Comparison of ENCODE assay signal across 1 cellular context in the genomic region with DNA sequence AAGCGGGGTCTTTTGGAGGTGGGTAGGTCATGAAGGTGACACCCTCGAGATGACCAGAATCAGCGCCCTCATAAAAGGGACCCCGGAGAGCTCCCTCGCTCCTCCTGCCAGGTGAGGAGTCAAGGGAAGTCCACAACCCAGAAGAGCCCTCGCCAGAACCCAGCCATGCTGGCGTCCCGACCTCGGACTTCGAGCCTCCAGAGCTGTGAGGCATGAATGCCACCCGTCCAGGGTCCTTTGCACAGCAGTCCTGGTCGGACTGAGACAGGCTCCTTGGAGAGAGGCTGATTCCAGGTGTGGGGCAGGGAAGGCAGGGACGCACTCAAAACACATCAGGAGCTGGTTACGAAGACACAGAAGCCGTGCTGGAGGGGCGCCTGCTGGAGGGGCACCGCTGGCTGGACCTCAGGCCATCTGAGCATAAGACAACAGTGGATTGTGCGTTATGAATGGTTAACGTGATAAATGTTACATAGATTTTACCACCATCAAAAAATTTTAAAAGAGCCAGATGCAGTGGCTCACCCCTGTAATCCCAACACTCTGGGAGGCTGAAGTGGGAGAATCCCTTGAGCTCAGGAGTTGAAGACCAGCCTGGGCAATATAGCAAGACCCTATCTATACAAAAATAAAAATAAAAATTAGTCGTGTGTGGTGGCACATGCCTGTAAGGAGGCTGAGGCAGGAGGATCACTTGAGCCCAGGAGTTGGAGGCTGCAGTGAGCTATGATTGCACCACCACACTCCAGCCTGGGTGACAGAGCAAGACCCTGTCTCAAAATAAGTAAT.
TF ChIP-seq lines count a peak whose summit lies in the region.

No MANE protein-coding gene starts in this region.

TF ChIP-seq in HepG2, 621 proteins besides CTCF, POLR2A, EP300 and RAD21 (continued from another document and continues in another):
- TF ChIP-seq, protein P1, sequence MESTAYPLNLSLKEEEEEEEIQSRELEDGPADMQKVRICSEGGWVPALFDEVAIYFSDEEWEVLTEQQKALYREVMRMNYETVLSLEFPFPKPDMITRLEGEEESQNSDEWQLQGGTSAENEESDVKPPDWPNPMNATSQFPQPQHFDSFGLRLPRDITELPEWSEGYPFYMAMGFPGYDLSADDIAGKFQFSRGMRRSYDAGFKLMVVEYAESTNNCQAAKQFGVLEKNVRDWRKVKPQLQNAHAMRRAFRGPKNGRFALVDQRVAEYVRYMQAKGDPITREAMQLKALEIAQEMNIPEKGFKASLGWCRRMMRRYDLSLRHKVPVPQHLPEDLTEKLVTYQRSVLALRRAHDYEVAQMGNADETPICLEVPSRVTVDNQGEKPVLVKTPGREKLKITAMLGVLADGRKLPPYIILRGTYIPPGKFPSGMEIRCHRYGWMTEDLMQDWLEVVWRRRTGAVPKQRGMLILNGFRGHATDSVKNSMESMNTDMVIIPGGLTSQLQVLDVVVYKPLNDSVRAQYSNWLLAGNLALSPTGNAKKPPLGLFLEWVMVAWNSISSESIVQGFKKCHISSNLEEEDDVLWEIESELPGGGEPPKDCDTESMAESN (CRISPR knock-in tag; conservative IDR thresholded peaks at IDR 0.05) = no peak
- no peak for TF ChIP-seq FOXJ3 (CRISPR knock-in tag; IDR thresholded peaks at IDR 0.05; ENCODE audit: borderline replicate concordance)
- TF ChIP-seq KDM2A (CRISPR knock-in tag; IDR thresholded peaks at IDR 0.05; ENCODE audit: borderline replicate concordance, low read depth) = peak; percentile 41; the same call in 1 of the 2 replicates
- TF ChIP-seq TOPORS (CRISPR knock-in tag; IDR thresholded peaks at IDR 0.05) = no peak
- TF ChIP-seq, protein P2, sequence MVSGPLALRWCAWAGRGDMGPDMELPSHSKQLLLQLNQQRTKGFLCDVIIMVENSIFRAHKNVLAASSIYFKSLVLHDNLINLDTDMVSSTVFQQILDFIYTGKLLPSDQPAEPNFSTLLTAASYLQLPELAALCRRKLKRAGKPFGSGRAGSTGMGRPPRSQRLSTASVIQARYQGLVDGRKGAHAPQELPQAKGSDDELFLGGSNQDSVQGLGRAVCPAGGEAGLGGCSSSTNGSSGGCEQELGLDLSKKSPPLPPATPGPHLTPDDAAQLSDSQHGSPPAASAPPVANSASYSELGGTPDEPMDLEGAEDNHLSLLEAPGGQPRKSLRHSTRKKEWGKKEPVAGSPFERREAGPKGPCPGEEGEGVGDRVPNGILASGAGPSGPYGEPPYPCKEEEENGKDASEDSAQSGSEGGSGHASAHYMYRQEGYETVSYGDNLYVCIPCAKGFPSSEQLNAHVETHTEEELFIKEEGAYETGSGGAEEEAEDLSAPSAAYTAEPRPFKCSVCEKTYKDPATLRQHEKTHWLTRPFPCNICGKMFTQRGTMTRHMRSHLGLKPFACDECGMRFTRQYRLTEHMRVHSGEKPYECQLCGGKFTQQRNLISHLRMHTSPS (CRISPR knock-in tag; IDR thresholded peaks at IDR 0.05; ENCODE audit: low read depth) = peak; percentile 82
- TF ChIP-seq, protein P3, sequence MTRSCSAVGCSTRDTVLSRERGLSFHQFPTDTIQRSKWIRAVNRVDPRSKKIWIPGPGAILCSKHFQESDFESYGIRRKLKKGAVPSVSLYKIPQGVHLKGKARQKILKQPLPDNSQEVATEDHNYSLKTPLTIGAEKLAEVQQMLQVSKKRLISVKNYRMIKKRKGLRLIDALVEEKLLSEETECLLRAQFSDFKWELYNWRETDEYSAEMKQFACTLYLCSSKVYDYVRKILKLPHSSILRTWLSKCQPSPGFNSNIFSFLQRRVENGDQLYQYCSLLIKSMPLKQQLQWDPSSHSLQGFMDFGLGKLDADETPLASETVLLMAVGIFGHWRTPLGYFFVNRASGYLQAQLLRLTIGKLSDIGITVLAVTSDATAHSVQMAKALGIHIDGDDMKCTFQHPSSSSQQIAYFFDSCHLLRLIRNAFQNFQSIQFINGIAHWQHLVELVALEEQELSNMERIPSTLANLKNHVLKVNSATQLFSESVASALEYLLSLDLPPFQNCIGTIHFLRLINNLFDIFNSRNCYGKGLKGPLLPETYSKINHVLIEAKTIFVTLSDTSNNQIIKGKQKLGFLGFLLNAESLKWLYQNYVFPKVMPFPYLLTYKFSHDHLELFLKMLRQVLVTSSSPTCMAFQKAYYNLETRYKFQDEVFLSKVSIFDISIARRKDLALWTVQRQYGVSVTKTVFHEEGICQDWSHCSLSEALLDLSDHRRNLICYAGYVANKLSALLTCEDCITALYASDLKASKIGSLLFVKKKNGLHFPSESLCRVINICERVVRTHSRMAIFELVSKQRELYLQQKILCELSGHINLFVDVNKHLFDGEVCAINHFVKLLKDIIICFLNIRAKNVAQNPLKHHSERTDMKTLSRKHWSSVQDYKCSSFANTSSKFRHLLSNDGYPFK (CRISPR knock-in tag; IDR thresholded peaks at IDR 0.05; ENCODE audit: borderline replicate concordance) = no peak
- no peak for TF ChIP-seq FOXK1 (CRISPR knock-in tag; IDR thresholded peaks at IDR 0.05; ENCODE audit: borderline replicate concordance, low read depth)
- TF ChIP-seq THAP11 (CRISPR knock-in tag; IDR thresholded peaks at IDR 0.05) = no peak
- no peak for TF ChIP-seq MIER2 (CRISPR knock-in tag; IDR thresholded peaks at IDR 0.05)
- TF ChIP-seq ZNF83 (CRISPR knock-in tag; IDR thresholded peaks at IDR 0.05; ENCODE audit: borderline replicate concordance) = no peak
- TF ChIP-seq AKAP8 (CRISPR knock-in tag; IDR thresholded peaks at IDR 0.05) = no peak
- no peak for TF ChIP-seq CHD2 (IDR thresholded peaks at IDR 0.05; ENCODE audit: low read depth, low read length)
- TF ChIP-seq, protein P4, sequence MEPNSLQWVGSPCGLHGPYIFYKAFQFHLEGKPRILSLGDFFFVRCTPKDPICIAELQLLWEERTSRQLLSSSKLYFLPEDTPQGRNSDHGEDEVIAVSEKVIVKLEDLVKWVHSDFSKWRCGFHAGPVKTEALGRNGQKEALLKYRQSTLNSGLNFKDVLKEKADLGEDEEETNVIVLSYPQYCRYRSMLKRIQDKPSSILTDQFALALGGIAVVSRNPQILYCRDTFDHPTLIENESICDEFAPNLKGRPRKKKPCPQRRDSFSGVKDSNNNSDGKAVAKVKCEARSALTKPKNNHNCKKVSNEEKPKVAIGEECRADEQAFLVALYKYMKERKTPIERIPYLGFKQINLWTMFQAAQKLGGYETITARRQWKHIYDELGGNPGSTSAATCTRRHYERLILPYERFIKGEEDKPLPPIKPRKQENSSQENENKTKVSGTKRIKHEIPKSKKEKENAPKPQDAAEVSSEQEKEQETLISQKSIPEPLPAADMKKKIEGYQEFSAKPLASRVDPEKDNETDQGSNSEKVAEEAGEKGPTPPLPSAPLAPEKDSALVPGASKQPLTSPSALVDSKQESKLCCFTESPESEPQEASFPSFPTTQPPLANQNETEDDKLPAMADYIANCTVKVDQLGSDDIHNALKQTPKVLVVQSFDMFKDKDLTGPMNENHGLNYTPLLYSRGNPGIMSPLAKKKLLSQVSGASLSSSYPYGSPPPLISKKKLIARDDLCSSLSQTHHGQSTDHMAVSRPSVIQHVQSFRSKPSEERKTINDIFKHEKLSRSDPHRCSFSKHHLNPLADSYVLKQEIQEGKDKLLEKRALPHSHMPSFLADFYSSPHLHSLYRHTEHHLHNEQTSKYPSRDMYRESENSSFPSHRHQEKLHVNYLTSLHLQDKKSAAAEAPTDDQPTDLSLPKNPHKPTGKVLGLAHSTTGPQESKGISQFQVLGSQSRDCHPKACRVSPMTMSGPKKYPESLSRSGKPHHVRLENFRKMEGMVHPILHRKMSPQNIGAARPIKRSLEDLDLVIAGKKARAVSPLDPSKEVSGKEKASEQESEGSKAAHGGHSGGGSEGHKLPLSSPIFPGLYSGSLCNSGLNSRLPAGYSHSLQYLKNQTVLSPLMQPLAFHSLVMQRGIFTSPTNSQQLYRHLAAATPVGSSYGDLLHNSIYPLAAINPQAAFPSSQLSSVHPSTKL (CRISPR knock-in tag; IDR thresholded peaks at IDR 0.05) = no peak
- TF ChIP-seq, protein P5, sequence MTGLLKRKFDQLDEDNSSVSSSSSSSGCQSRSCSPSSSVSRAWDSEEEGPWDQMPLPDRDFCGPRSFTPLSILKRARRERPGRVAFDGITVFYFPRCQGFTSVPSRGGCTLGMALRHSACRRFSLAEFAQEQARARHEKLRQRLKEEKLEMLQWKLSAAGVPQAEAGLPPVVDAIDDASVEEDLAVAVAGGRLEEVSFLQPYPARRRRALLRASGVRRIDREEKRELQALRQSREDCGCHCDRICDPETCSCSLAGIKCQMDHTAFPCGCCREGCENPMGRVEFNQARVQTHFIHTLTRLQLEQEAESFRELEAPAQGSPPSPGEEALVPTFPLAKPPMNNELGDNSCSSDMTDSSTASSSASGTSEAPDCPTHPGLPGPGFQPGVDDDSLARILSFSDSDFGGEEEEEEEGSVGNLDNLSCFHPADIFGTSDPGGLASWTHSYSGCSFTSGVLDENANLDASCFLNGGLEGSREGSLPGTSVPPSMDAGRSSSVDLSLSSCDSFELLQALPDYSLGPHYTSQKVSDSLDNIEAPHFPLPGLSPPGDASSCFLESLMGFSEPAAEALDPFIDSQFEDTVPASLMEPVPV (CRISPR knock-in tag; IDR thresholded peaks at IDR 0.05) = no peak
- TF ChIP-seq, protein P6, sequence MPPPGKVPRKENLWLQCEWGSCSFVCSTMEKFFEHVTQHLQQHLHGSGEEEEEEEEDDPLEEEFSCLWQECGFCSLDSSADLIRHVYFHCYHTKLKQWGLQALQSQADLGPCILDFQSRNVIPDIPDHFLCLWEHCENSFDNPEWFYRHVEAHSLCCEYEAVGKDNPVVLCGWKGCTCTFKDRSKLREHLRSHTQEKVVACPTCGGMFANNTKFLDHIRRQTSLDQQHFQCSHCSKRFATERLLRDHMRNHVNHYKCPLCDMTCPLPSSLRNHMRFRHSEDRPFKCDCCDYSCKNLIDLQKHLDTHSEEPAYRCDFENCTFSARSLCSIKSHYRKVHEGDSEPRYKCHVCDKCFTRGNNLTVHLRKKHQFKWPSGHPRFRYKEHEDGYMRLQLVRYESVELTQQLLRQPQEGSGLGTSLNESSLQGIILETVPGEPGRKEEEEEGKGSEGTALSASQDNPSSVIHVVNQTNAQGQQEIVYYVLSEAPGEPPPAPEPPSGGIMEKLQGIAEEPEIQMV (CRISPR knock-in tag; IDR thresholded peaks at IDR 0.05; ENCODE audit: low read depth) = no peak
- no peak for TF ChIP-seq ZSCAN9 (CRISPR knock-in tag; IDR thresholded peaks at IDR 0.05; ENCODE audit: borderline replicate concordance)
- no peak for TF ChIP-seq ZFP41 (CRISPR knock-in tag; IDR thresholded peaks at IDR 0.05; ENCODE audit: borderline replicate concordance)
- no peak for TF ChIP-seq ZNF484 (CRISPR knock-in tag; IDR thresholded peaks at IDR 0.05; ENCODE audit: borderline replicate concordance, low read depth)
- no peak for TF ChIP-seq REL (CRISPR knock-in tag; conservative IDR thresholded peaks at IDR 0.05)
- peak; percentile 54; the same call in 1 of the 2 replicates for TF ChIP-seq ZNF598 (CRISPR knock-in tag; IDR thresholded peaks at IDR 0.05; ENCODE audit: borderline replicate concordance)
- TF ChIP-seq, protein P7, sequence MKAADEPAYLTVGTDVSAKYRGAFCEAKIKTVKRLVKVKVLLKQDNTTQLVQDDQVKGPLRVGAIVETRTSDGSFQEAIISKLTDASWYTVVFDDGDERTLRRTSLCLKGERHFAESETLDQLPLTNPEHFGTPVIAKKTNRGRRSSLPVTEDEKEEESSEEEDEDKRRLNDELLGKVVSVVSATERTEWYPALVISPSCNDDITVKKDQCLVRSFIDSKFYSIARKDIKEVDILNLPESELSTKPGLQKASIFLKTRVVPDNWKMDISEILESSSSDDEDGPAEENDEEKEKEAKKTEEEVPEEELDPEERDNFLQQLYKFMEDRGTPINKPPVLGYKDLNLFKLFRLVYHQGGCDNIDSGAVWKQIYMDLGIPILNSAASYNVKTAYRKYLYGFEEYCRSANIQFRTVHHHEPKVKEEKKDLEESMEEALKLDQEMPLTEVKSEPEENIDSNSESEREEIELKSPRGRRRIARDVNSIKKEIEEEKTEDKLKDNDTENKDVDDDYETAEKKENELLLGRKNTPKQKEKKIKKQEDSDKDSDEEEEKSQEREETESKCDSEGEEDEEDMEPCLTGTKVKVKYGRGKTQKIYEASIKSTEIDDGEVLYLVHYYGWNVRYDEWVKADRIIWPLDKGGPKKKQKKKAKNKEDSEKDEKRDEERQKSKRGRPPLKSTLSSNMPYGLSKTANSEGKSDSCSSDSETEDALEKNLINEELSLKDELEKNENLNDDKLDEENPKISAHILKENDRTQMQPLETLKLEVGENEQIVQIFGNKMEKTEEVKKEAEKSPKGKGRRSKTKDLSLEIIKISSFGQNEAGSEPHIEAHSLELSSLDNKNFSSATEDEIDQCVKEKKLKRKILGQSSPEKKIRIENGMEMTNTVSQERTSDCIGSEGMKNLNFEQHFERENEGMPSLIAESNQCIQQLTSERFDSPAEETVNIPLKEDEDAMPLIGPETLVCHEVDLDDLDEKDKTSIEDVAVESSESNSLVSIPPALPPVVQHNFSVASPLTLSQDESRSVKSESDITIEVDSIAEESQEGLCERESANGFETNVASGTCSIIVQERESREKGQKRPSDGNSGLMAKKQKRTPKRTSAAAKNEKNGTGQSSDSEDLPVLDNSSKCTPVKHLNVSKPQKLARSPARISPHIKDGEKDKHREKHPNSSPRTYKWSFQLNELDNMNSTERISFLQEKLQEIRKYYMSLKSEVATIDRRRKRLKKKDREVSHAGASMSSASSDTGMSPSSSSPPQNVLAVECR (CRISPR knock-in tag; IDR thresholded peaks at IDR 0.05; ENCODE audit: borderline replicate concordance) = no peak
- TF ChIP-seq, protein P8, sequence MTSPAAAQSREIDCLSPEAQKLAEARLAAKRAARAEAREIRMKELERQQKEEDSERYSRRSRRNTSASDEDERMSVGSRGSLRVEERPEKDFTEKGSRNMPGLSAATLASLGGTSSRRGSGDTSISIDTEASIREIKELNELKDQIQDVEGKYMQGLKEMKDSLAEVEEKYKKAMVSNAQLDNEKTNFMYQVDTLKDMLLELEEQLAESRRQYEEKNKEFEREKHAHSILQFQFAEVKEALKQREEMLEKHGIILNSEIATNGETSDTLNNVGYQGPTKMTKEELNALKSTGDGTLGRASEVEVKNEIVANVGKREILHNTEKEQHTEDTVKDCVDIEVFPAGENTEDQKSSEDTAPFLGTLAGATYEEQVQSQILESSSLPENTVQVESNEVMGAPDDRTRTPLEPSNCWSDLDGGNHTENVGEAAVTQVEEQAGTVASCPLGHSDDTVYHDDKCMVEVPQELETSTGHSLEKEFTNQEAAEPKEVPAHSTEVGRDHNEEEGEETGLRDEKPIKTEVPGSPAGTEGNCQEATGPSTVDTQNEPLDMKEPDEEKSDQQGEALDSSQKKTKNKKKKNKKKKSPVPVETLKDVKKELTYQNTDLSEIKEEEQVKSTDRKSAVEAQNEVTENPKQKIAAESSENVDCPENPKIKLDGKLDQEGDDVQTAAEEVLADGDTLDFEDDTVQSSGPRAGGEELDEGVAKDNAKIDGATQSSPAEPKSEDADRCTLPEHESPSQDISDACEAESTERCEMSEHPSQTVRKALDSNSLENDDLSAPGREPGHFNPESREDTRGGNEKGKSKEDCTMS (CRISPR knock-in tag; conservative IDR thresholded peaks at IDR 0.05) = no peak
- 0 out of 2 replicates have a peak, but pooled peaks have one; percentile 17 for TF ChIP-seq SAP130 (CRISPR knock-in tag; IDR thresholded peaks at IDR 0.05; ENCODE audit: low read depth)
- no peak for TF ChIP-seq HHEX (CRISPR knock-in tag; IDR thresholded peaks at IDR 0.05)
- no peak for TF ChIP-seq HNRNPL (IDR thresholded peaks at IDR 0.05; ENCODE audit: low read depth, low read length)
- TF ChIP-seq XBP1 (CRISPR knock-in tag; IDR thresholded peaks at IDR 0.05) = no peak
- TF ChIP-seq ZNF224 (CRISPR knock-in tag; IDR thresholded peaks at IDR 0.05) = no peak
- no peak for TF ChIP-seq RCOR2 (CRISPR knock-in tag; IDR thresholded peaks at IDR 0.05)
- no peak for TF ChIP-seq NFKBIZ (CRISPR knock-in tag; IDR thresholded peaks at IDR 0.05)
- TF ChIP-seq RARA (CRISPR knock-in tag; IDR thresholded peaks at IDR 0.05) = 0 out of 2 replicates have a peak, but pooled peaks have one; percentile 7
- no peak for TF ChIP-seq HNRNPLL (IDR thresholded peaks at IDR 0.05; ENCODE audit: low read depth, low read length, poor library complexity, severe bottlenecking)
- TF ChIP-seq MYC (CRISPR knock-in tag; IDR thresholded peaks at IDR 0.05; ENCODE audit: borderline replicate concordance) = no peak; the same call in 1 of the 2 replicates
- TF ChIP-seq IRF2 (CRISPR knock-in tag; IDR thresholded peaks at IDR 0.05) = 0 out of 2 replicates have a peak, but pooled peaks have one; percentile 13
- 0 out of 2 replicates have a peak, but pooled peaks have one; percentile 40 for TF ChIP-seq ZNF768 (CRISPR knock-in tag; IDR thresholded peaks at IDR 0.05)
